Comparison of ENCODE assay signal across 27 cellular contexts in the genomic region with DNA sequence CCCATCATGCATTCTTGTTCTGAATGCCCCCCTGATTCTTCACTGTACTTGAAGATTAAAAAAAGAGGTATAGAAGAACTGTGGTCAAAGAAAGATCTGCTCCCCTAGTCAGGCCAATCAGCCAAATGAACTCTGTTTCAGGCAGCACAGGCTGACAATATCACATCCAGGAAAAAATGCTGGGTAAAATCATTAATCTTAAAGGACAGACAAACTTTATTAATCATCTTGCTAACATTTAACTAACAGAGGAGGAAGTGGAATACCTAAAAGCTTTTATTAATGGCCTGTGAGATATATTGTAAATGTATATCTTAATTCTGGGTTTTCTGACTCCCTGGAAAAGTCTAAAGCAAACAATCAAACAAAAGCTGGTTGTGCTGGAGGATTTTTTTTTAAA.
"Had no signal": no experiment of that assay in that cellular context is flagged by ENCODE, and none has a peak within 500 bp of the region (broad histone marks: within the 10 kb centered on the region; RNA-seq: fewer than 3 reads in every experiment).

No MANE protein-coding gene starts in this region.

- ATAC-seq: left colon; left lung; lower lobe of right lung; natural killer cell treated with Interleukin-12 subunit alpha and Interleukin-12 subunit beta and Interleukin-15 and Interleukin-18, amount 100 ng/mL, for 72 hours; psoas muscle; right lobe of liver; stimulated activated naive B cell treated with anti-CD40 and anti-IgM and Interleukin-4, amounts not matched to agents 10 μg/mL and 1 μg/mL and 100 μg/mL, for 72 hours; stimulated activated naive CD8-positive, alpha-beta T cell treated with anti-CD3 and anti-CD28 coated beads, Interleukin-15, Interleukin-2, amounts not matched to agents 100 U/mL and 50 U/mL, for 24 hours had no signal

- H3K4me3 ChIP-seq: left lung, lower lobe of right lung, psoas muscle, right atrium auricular region, right lobe of liver, stomach, suprapubic skin, thoracic aorta, tibial artery, uterus had no signal

- H3K27me3 Mint-ChIP-seq: naive B cell; natural killer cell treated with Interleukin-12 subunit alpha and Interleukin-12 subunit beta and Interleukin-15 and Interleukin-18, amount 100 ng/mL, for 72 hours; stimulated activated naive B cell treated with anti-CD40 and anti-IgM and Interleukin-4, amounts not matched to agents 10 μg/mL and 1 μg/mL and 100 μg/mL, for 72 hours had no signal

- H3K27ac ChIP-seq: left lung, lower lobe of right lung, parathyroid adenoma, psoas muscle, right atrium auricular region, right lobe of liver, stomach, suprapubic skin, thoracic aorta, tibial artery, uterus had no signal

- H3K27me3 ChIP-seq: left lung, right atrium auricular region, right lobe of liver, stomach, suprapubic skin, tibial artery, uterus had no signal

- H3K9me3 ChIP-seq: left lung, lower lobe of right lung, psoas muscle, right atrium auricular region, right lobe of liver, stomach, suprapubic skin, thoracic aorta, tibial artery, uterus had no signal

- H3K27ac Mint-ChIP-seq: naive B cell; natural killer cell treated with Interleukin-12 subunit alpha and Interleukin-12 subunit beta and Interleukin-15 and Interleukin-18, amount 100 ng/mL, for 72 hours; stimulated activated naive B cell treated with anti-CD40 and anti-IgM and Interleukin-4, amounts not matched to agents 10 μg/mL and 1 μg/mL and 100 μg/mL, for 72 hours had no signal

- H3K4me1 Mint-ChIP-seq: naive B cell; stimulated activated naive B cell treated with anti-CD40 and anti-IgM and Interleukin-4, amounts not matched to agents 10 μg/mL and 1 μg/mL and 100 μg/mL, for 72 hours had no signal

- H3K4me3 Mint-ChIP-seq: naive B cell; natural killer cell treated with Interleukin-12 subunit alpha and Interleukin-12 subunit beta and Interleukin-15 and Interleukin-18, amount 100 ng/mL, for 72 hours; stimulated activated naive B cell treated with anti-CD40 and anti-IgM and Interleukin-4, amounts not matched to agents 10 μg/mL and 1 μg/mL and 100 μg/mL, for 72 hours had no signal

- H3K36me3 Mint-ChIP-seq: naive B cell; natural killer cell treated with Interleukin-12 subunit alpha and Interleukin-12 subunit beta and Interleukin-15 and Interleukin-18, amount 100 ng/mL, for 72 hours; stimulated activated naive B cell treated with anti-CD40 and anti-IgM and Interleukin-4, amounts not matched to agents 10 μg/mL and 1 μg/mL and 100 μg/mL, for 72 hours had no signal

- H3K4me1 ChIP-seq: left lung, lower lobe of right lung, parathyroid adenoma, psoas muscle, right atrium auricular region, right lobe of liver, stomach, suprapubic skin, tibial artery, uterus had no signal

- DNase-seq: head of caudate nucleus; hippocampal formation; kidney glomerular epithelial cell; left colon; left lung; lower lobe of right lung; mammary epithelial cell; mesenchymal stem cell; naive B cell; nucleus accumbens; psoas muscle; right lobe of liver; stimulated activated CD4-positive, alpha-beta T cell treated with anti-CD3 and anti-CD28 coated beads, Interleukin-12 subunit alpha, Interleukin-12 subunit beta, amount 100 ng/mL, for 4 hours; stimulated activated CD4-positive, alpha-beta T cell treated with anti-CD3 and anti-CD28 coated beads, Interleukin-15, amount 100 ng/mL, for 24 hours; stimulated activated CD4-positive, alpha-beta T cell treated with anti-CD3 and anti-CD28 coated beads, Interleukin-2, amount 100 ng/mL, for 24 hours; stimulated activated CD4-positive, alpha-beta T cell treated with anti-CD3 and anti-CD28 coated beads, Interleukin-4, amount 100 ng/mL, for 1 hour; stimulated activated naive B cell treated with anti-CD40 and anti-IgM and Interleukin-4, amounts not matched to agents 10 μg/mL and 1 μg/mL and 100 μg/mL, for 72 hours; stimulated activated naive CD8-positive, alpha-beta T cell treated with anti-CD3 and anti-CD28 coated beads, Interleukin-15, Interleukin-2, amounts not matched to agents 100 U/mL and 50 U/mL, for 24 hours; stomach; tibial artery; trophoblast cell; uterus had no signal

- H3K36me3 ChIP-seq: left lung, lower lobe of right lung, right atrium auricular region, right lobe of liver, stomach, suprapubic skin, thoracic aorta, tibial artery, uterus had no signal
